Comparison of ENCODE assay signal across 17 cellular contexts in the genomic region with DNA sequence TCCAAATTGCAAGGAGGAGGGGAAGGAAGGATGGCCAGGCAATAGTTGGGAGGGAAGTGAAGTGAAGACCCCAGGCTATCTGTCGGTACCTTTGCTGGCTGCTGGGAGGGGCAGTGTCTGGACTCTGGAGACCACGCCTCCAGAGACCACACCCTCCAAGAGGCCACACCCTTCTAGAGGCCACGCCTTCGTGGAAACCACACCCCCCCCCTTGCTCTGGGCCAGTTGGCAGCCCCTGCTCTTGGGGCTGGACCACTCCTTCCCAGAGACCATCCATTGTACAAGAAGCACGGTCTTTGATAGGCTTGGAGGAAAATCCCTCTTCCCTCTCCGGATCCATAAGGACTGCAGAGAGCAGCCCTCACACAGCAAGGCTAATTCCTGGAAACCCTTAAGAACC.
"Had no signal": no experiment of that assay in that cellular context is flagged by ENCODE, and none has a peak within 500 bp of the region (broad histone marks: within the 10 kb centered on the region; RNA-seq: fewer than 3 reads in every experiment).

No MANE protein-coding gene starts in this region.

- H3K9me3 ChIP-seq: adrenal gland, breast epithelium, esophagus muscularis mucosa, left lung, prostate gland, right lobe of liver, stomach had no signal

- H3K4me3 Mint-ChIP-seq: activated naive CD4-positive, alpha-beta T cell treated with anti-CD3 and anti-CD28 coated beads, Interleukin-2, amount 50 U/mL, for 24 hours; neural crest cell; type B pancreatic cell had no signal

- H3K4me1 Mint-ChIP-seq: activated naive CD4-positive, alpha-beta T cell treated with anti-CD3 and anti-CD28 coated beads, Interleukin-2, amount 50 U/mL, for 24 hours; neural crest cell had no signal

- DNase-seq: activated gamma-delta T cell; adrenal gland; effector CD8-positive, alpha-beta T cell; kidney; left lung; right lobe of liver; small intestine; stimulated activated CD4-positive, alpha-beta T cell treated with anti-CD3 and anti-CD28 coated beads, Interleukin-15, amount 100 ng/mL, for 24 hours; stimulated activated CD4-positive, alpha-beta T cell treated with anti-CD3 and anti-CD28 coated beads, Interleukin-4, amount 100 ng/mL, for 1 hour; stomach; T1000 had no signal

- H3K36me3 ChIP-seq: adrenal gland, breast epithelium, left lung, prostate gland, right lobe of liver, stomach had no signal

- H3K27ac ChIP-seq: adrenal gland, breast epithelium, esophagus muscularis mucosa, left lung, prostate gland, right lobe of liver, stomach had no signal

- ATAC-seq: left lung, right lobe of liver had no signal

- H3K27me3 ChIP-seq: adrenal gland, breast epithelium, esophagus muscularis mucosa, left lung, right lobe of liver, stomach had no signal

- H3K27me3 Mint-ChIP-seq: type B pancreatic cell had no signal

- H3K4me1 ChIP-seq: adrenal gland, breast epithelium, left lung, prostate gland, right lobe of liver, stomach had no signal

- H3K9me3 Mint-ChIP-seq: activated naive CD4-positive, alpha-beta T cell treated with anti-CD3 and anti-CD28 coated beads, Interleukin-2, amount 50 U/mL, for 24 hours; neural crest cell; type B pancreatic cell had no signal

- H3K4me3 ChIP-seq: adrenal gland, breast epithelium, esophagus muscularis mucosa, left lung, prostate gland, right lobe of liver, stomach had no signal

- H3K27ac Mint-ChIP-seq: activated naive CD4-positive, alpha-beta T cell treated with anti-CD3 and anti-CD28 coated beads, Interleukin-2, amount 50 U/mL, for 24 hours; type B pancreatic cell had no signal

- H3K36me3 Mint-ChIP-seq: activated naive CD4-positive, alpha-beta T cell treated with anti-CD3 and anti-CD28 coated beads, Interleukin-2, amount 50 U/mL, for 24 hours; type B pancreatic cell had no signal
